ENCODE assay signal across 2 cellular contexts in genomic region chr9:31445357-31445756, GRCh38.
A peak's percentile ranks its signal among the peaks of the same experiment; 100 is the strongest.
TF ChIP-seq lines count a peak whose summit lies in the region.

No MANE protein-coding gene starts in this region.

TF ChIP-seq in HepG2, 621 proteins besides CTCF, POLR2A, EP300 and RAD21:
- TF ChIP-seq NFE2L2 (IDR thresholded peaks at IDR 0.05; ENCODE audit: low read length) (peak; percentile 78), ZNF282 (IDR thresholded peaks at IDR 0.05; ENCODE audit: partially characterized antibody) (no peak), TCF7 (IDR thresholded peaks at IDR 0.05; ENCODE audit: low read depth) (no peak), ZNF382 (CRISPR knock-in tag; IDR thresholded peaks at IDR 0.05; ENCODE audit: borderline replicate concordance) (no peak), ZNF790 (CRISPR knock-in tag; IDR thresholded peaks at IDR 0.05; ENCODE audit: borderline replicate concordance) (no peak), MAFK (conservative IDR thresholded peaks at IDR 0.05 in 1 of 2, IDR thresholded peaks at IDR 0.05 in 1 of 2; ENCODE audit: low read length in 2 of 2) (peak; percentile 44 to 71; a peak in 3 of 4 replicates), ZNF230 (CRISPR knock-in tag; IDR thresholded peaks at IDR 0.05) (no peak), ZBTB42 (CRISPR knock-in tag; IDR thresholded peaks at IDR 0.05) (no peak), FOXM1 (CRISPR knock-in tag; IDR thresholded peaks at IDR 0.05) (no peak), ZNF768 (CRISPR knock-in tag; IDR thresholded peaks at IDR 0.05) (no peak), ZNF558 (CRISPR knock-in tag; IDR thresholded peaks at IDR 0.05; ENCODE audit: borderline replicate concordance) (no peak), ZBTB43 (CRISPR knock-in tag; conservative IDR thresholded peaks at IDR 0.05) (no peak), ZBTB39 (CRISPR knock-in tag; IDR thresholded peaks at IDR 0.05) (no peak), KLF6 (CRISPR knock-in tag; IDR thresholded peaks at IDR 0.05) (no peak)
- TF ChIP-seq, protein P1, sequence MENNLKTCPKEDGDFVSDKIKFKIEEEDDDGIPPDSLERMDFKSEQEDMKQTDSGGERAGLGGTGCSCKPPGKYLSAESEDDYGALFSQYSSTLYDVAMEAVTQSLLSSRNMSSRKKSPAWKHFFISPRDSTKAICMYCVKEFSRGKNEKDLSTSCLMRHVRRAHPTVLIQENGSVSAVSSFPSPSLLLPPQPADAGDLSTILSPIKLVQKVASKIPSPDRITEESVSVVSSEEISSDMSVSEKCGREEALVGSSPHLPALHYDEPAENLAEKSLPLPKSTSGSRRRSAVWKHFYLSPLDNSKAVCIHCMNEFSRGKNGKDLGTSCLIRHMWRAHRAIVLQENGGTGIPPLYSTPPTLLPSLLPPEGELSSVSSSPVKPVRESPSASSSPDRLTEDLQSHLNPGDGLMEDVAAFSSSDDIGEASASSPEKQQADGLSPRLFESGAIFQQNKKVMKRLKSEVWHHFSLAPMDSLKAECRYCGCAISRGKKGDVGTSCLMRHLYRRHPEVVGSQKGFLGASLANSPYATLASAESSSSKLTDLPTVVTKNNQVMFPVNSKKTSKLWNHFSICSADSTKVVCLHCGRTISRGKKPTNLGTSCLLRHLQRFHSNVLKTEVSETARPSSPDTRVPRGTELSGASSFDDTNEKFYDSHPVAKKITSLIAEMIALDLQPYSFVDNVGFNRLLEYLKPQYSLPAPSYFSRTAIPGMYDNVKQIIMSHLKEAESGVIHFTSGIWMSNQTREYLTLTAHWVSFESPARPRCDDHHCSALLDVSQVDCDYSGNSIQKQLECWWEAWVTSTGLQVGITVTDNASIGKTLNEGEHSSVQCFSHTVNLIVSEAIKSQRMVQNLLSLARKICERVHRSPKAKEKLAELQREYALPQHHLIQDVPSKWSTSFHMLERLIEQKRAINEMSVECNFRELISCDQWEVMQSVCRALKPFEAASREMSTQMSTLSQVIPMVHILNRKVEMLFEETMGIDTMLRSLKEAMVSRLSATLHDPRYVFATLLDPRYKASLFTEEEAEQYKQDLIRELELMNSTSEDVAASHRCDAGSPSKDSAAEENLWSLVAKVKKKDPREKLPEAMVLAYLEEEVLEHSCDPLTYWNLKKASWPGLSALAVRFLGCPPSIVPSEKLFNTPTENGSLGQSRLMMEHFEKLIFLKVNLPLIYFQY (CRISPR knock-in tag; IDR thresholded peaks at IDR 0.05; ENCODE audit: borderline replicate concordance), result no peak

TF ChIP-seq in H1, 55 proteins besides CTCF, POLR2A, EP300 and RAD21:
- 0 out of 2 replicates have a peak, but pooled peaks have one; percentile 34 for TF ChIP-seq MAFK (IDR thresholded peaks at IDR 0.05; ENCODE audit: low read depth, low read length)
- peak; percentile 61 for TF ChIP-seq BACH1 (IDR thresholded peaks at IDR 0.05; ENCODE audit: low read length)
- no peak for TF ChIP-seq KDM4A (IDR thresholded peaks at IDR 0.05; ENCODE audit: low read depth, low read length, severe bottlenecking)
